In genomic region chr13:109145631-109146030, GRCh38 we compare ENCODE assay signal across 2 cellular contexts.
A peak's percentile ranks its signal among the peaks of the same experiment; 100 is the strongest.
TF ChIP-seq lines count a peak whose summit lies in the region.

No MANE protein-coding gene starts in this region.

TF ChIP-seq in HEK293T, 16 proteins besides CTCF, POLR2A, EP300 and RAD21 (continued from another document):
- TF ChIP-seq L3MBTL2 (conservative IDR thresholded peaks at IDR 0.05) (no peak), HDGF (IDR thresholded peaks at IDR 0.05; ENCODE audit: borderline replicate concordance) (no peak), SP1 (IDR thresholded peaks at IDR 0.05) (no peak), FOXA1 (IDR thresholded peaks at IDR 0.05) (no peak)

TF ChIP-seq in SK-N-SH, 30 proteins besides CTCF, POLR2A, EP300 and RAD21 (continued from another document):
- no peak for TF ChIP-seq ZBTB33 (IDR thresholded peaks at IDR 0.05; ENCODE audit: borderline replicate concordance, low read depth)
- peak; percentile 57 for TF ChIP-seq MXI1 (IDR thresholded peaks at IDR 0.05; ENCODE audit: low read depth, low read length)
- TF ChIP-seq RCOR1 (IDR thresholded peaks at IDR 0.05; ENCODE audit: low read length) = peak; percentile 45; the same call in 1 of the 2 replicates
- TF ChIP-seq USF2 (IDR thresholded peaks at IDR 0.05; ENCODE audit: borderline replicate concordance, low read depth, low read length) = peak; percentile 17; the same call in 1 of the 2 replicates
